14 cellular contexts compared by ENCODE assay signal in the genomic region with DNA sequence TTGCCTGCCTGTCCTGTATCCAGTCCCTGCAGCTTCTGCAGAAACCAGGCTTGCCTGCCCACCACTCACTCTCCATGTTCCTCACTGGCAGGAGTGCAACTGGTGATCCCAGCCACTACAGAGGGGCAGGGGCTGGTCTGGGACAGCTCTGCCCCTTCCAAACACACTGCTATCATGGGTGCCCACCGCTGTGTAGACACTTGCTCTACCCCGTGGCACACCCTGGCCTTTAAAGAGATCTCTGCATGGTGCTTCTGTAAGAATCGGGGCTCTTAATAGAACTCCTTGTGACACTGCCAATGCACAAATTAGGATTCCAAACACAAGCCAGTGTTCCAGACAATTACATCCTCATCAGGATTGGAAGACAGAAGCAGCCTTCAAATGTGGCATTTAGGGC. TPM values are rescaled to one million over a fixed set of nuclear protein-coding genes. Genes with fewer than 3 reads are reported as not detected.
"Had no signal": no experiment of that assay in that cellular context is flagged by ENCODE, and none has a peak within 500 bp of the region (broad histone marks: within the 10 kb centered on the region; RNA-seq: fewer than 3 reads in every experiment).

No MANE protein-coding gene starts in this region.

- H3K27ac ChIP-seq: body of pancreas, epithelial cell of prostate, gastrocnemius medialis, ovary had no signal

- ATAC-seq: activated T-helper 17 cell treated with anti-CD3 and anti-CD28 coated beads, Interleukin-2, amount 50 U/mL, for 72 hours; body of pancreas; gastrocnemius medialis; stimulated activated naive B cell treated with anti-CD40 and anti-IgM and Interleukin-4, amounts not matched to agents 10 μg/mL and 1 μg/mL and 100 μg/mL, for 72 hours had no signal

- H3K27me3 Mint-ChIP-seq: activated T-helper 17 cell treated with anti-CD3 and anti-CD28 coated beads, Interleukin-2, amount 50 U/mL, for 72 hours had no signal

- H3K36me3 Mint-ChIP-seq: stimulated activated naive B cell treated with anti-CD40 and anti-IgM and Interleukin-4, amounts not matched to agents 10 μg/mL and 1 μg/mL and 100 μg/mL, for 72 hours had no signal

- H3K36me3 ChIP-seq: gastrocnemius medialis, ovary had no signal

- H3K4me1 ChIP-seq: body of pancreas, gastrocnemius medialis had no signal

- H3K9me3 Mint-ChIP-seq: activated naive CD4-positive, alpha-beta T cell treated with anti-CD3 and anti-CD28 coated beads for 36 hours; activated T-helper 17 cell treated with anti-CD3 and anti-CD28 coated beads, Interleukin-2, amount 50 U/mL, for 72 hours; stimulated activated naive B cell treated with anti-CD40 and anti-IgM and Interleukin-4, amounts not matched to agents 10 μg/mL and 1 μg/mL and 100 μg/mL, for 72 hours had no signal

- H3K4me1 Mint-ChIP-seq: activated T-helper 17 cell treated with anti-CD3 and anti-CD28 coated beads, Interleukin-2, amount 50 U/mL, for 72 hours; stimulated activated naive B cell treated with anti-CD40 and anti-IgM and Interleukin-4, amounts not matched to agents 10 μg/mL and 1 μg/mL and 100 μg/mL, for 72 hours had no signal

- DNase-seq: activated naive CD4-positive, alpha-beta T cell treated with anti-CD3 and anti-CD28 coated beads for 36 hours; body of pancreas; central memory CD4-positive, alpha-beta T cell; dermis blood vessel endothelial cell; gastrocnemius medialis; mesendoderm; ovary; stimulated activated CD4-positive, alpha-beta T cell treated with anti-CD3 and anti-CD28 coated beads, Interleukin-2, amount 100 ng/mL, for 48 hours; stimulated activated naive B cell treated with anti-CD40 and anti-IgM and Interleukin-4, amounts not matched to agents 10 μg/mL and 1 μg/mL and 100 μg/mL, for 72 hours; trophoblast cell had no signal

- H3K4me3 Mint-ChIP-seq: activated naive CD4-positive, alpha-beta T cell treated with anti-CD3 and anti-CD28 coated beads for 36 hours; activated T-helper 17 cell treated with anti-CD3 and anti-CD28 coated beads, Interleukin-2, amount 50 U/mL, for 72 hours; stimulated activated naive B cell treated with anti-CD40 and anti-IgM and Interleukin-4, amounts not matched to agents 10 μg/mL and 1 μg/mL and 100 μg/mL, for 72 hours had no signal

- H3K27me3 ChIP-seq: body of pancreas, gastrocnemius medialis, ovary had no signal

- H3K27ac Mint-ChIP-seq: activated naive CD4-positive, alpha-beta T cell treated with anti-CD3 and anti-CD28 coated beads for 36 hours; activated T-helper 17 cell treated with anti-CD3 and anti-CD28 coated beads, Interleukin-2, amount 50 U/mL, for 72 hours; stimulated activated naive B cell treated with anti-CD40 and anti-IgM and Interleukin-4, amounts not matched to agents 10 μg/mL and 1 μg/mL and 100 μg/mL, for 72 hours had no signal

- H3K9me3 ChIP-seq: body of pancreas, gastrocnemius medialis, ovary had no signal

- H3K4me3 ChIP-seq: body of pancreas, gastrocnemius medialis, ovary had no signal

RNA-seq across cellular contexts. Expression of a gene that starts 41.7 kb away (rescaled TPM):
- total RNA-seq: activated naive CD4-positive, alpha-beta T cell treated with anti-CD3 and anti-CD28 coated beads for 36 hours; body of pancreas; dermis blood vessel endothelial cell; gastrocnemius medialis; kidney epithelial cell; ovary; renal cortical epithelial cell had no signal
